ENCODE assay signal across 8 cellular contexts in the genomic region with DNA sequence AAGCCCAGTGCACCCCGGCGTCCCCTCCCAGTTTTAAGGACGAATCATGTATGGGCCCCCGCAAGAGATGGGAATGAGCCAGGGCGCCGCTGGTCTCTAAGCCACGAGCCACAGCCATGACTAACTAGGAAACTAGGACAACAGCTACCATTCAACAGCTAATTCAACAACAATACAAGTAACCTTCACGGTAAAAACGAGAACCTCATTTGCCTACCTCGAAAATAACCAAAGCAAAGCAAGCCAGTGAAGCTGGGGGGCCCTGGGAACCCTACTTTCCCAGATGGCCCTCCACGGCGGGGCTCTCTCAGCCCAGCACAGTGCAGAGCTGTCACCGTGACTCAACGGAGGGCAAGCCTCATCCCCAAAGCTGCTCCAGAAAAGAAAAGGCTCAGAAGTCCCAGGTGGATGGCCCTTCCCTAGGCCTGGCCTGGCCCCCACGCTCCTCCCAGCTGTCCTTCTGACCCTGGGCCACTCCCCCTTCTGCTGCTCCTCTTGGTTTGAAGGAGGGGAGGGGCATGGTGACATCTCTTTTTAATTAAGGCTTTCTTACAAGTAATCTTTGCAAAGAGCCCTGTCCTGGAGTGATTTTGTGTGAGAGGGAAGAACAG.
DNase-seq lines count a peak whose midpoint lies in the region; ATAC-seq lines count a peak whose summit lies in the region.

No MANE protein-coding gene starts in this region.

- H3K27me3 Mint-ChIP-seq in immature natural killer cell (ENCODE audit: low read depth in 3 of 3): peaks cover 8 to 12% (median 12%) of the 10 kb centered on the region in 3 donors

- no peak for ATAC-seq in HG03135 (IDR thresholded peaks at IDR 0.05; ENCODE audit: unreplicated experiment)
- no peak for ATAC-seq in GM21825 (IDR thresholded peaks at IDR 0.05; ENCODE audit: unreplicated experiment)

- DNase-seq in AML-193 (lab: John Stamatoyannopoulos, UW) (peak; percentile 7 to 11), LHCN-M2 (ENCODE audit: low read depth) (peak; percentile 80), immature natural killer cell (no peak), stromal cell of bone marrow (ENCODE audit: low read depth) (peak; percentile 71), RPMI8226 (no peak)

- H3K4me1 Mint-ChIP-seq in immature natural killer cell: peaks cover 12 to 82% of the 10 kb centered on the region in 2 donors

- H3K27ac ChIP-seq in adipose tissue (ENCODE audit: low read depth, low read length): peak overlapping the region; percentile 60

- 60 to 91% (median 63%) methylated on average over 15 of the region's 15 CpGs for WGBS in adipose tissue, 3 donors

- peaks cover 0 to 10% (median 0%) of the 10 kb centered on the region in 3 donors for H3K36me3 Mint-ChIP-seq in immature natural killer cell

- no peaks in the 10 kb centered on the region for H3K9me3 Mint-ChIP-seq in immature natural killer cell

- peak overlapping the region; percentile 73 to 87 (median 79) for H3K4me3 Mint-ChIP-seq in immature natural killer cell

- peak overlapping the region; percentile 94 to 100 (median 96) for H3K27ac Mint-ChIP-seq in immature natural killer cell

Comparison
In these comparisons a context has a peak if more than half of its experiments do, and no peak if none do; other contexts are left out.
1. DNase-seq: peak in AML-193 (2 of 2), LHCN-M2 (single experiment) and stromal cell of bone marrow (single experiment); none in immature natural killer cell (0 of 3) and RPMI8226 (single experiment).